Comparison of ENCODE assay signal across 30 cellular contexts in the genomic region with DNA sequence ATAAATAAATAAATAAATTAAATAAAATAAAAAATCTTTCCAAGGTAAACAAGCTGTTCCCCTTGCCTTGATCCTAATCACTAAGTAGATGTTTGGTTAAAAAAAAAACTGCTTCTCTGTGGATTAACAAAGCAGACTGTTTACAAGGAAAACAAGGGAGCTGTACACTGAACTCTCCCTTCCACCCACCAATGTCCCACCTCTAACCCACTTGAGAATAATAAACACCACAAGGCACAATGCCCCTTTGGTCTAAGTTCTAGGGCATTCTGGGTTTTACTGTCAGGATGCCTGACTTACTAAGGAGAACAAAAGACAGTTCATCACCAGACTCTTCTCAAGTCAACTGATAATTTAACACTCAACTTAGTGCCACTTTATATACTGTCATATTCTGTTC.
"Had no signal": no experiment of that assay in that cellular context is flagged by ENCODE, and none has a peak within 500 bp of the region (broad histone marks: within the 10 kb centered on the region; RNA-seq: fewer than 3 reads in every experiment).

No MANE protein-coding gene starts in this region.

- H3K4me3 ChIP-seq: hepatocyte, left lung, pancreas, thyroid gland, upper lobe of right lung had no signal

- H3K27ac ChIP-seq: foreskin keratinocyte, hepatocyte, left lung, neutrophil, pancreas, thyroid gland, upper lobe of right lung had no signal

- H3K4me1 Mint-ChIP-seq: immature natural killer cell, natural killer cell had no signal

- H3K4me3 Mint-ChIP-seq: activated CD4-positive, alpha-beta memory T cell treated with anti-CD3 and anti-CD28 coated beads for 36 hours; activated naive CD8-positive, alpha-beta T cell treated with anti-CD3 and anti-CD28 coated beads, Interleukin-2, amount 50 U/mL, for 24 hours; activated T-cell treated with anti-CD3 and anti-CD28 coated beads, Interleukin-2, amount 50 U/mL, for 72 hours; brain; immature natural killer cell; natural killer cell; stimulated activated naive CD8-positive, alpha-beta T cell treated with anti-CD3 and anti-CD28 coated beads, Interleukin-15, Interleukin-2, amounts not matched to agents 100 ng/mL and 50 ng/mL, for 24 hours; T-helper 1 cell treated with Interleukin-12 subunit alpha and Interleukin-12 subunit beta and Interleukin-4 antibody, amounts not matched to agents 30 μg/mL and 1 μg/mL, for 36 hours had no signal

- H3K27ac Mint-ChIP-seq: activated CD4-positive, alpha-beta memory T cell treated with anti-CD3 and anti-CD28 coated beads for 36 hours; activated naive CD8-positive, alpha-beta T cell treated with anti-CD3 and anti-CD28 coated beads, Interleukin-2, amount 50 U/mL, for 24 hours; activated T-cell treated with anti-CD3 and anti-CD28 coated beads, Interleukin-2, amount 50 U/mL, for 72 hours; immature natural killer cell; natural killer cell; stimulated activated naive CD8-positive, alpha-beta T cell treated with anti-CD3 and anti-CD28 coated beads, Interleukin-15, Interleukin-2, amounts not matched to agents 100 ng/mL and 50 ng/mL, for 24 hours; T-helper 1 cell treated with Interleukin-12 subunit alpha and Interleukin-12 subunit beta and Interleukin-4 antibody, amounts not matched to agents 30 μg/mL and 1 μg/mL, for 36 hours had no signal

- H3K9me3 Mint-ChIP-seq: activated CD4-positive, alpha-beta memory T cell treated with anti-CD3 and anti-CD28 coated beads for 36 hours; activated naive CD8-positive, alpha-beta T cell treated with anti-CD3 and anti-CD28 coated beads, Interleukin-2, amount 50 U/mL, for 24 hours; activated T-cell treated with anti-CD3 and anti-CD28 coated beads, Interleukin-2, amount 50 U/mL, for 72 hours; immature natural killer cell; natural killer cell; stimulated activated naive CD8-positive, alpha-beta T cell treated with anti-CD3 and anti-CD28 coated beads, Interleukin-15, Interleukin-2, amounts not matched to agents 100 ng/mL and 50 ng/mL, for 24 hours had no signal

- H3K4me1 ChIP-seq: left lung, pancreas, thyroid gland, upper lobe of right lung had no signal

- ATAC-seq: activated naive CD8-positive, alpha-beta T cell treated with anti-CD3 and anti-CD28 coated beads, Interleukin-2, amount 50 U/mL, for 24 hours; activated T-cell treated with anti-CD3 and anti-CD28 coated beads, Interleukin-2, amount 50 U/mL, for 72 hours; foreskin keratinocyte; left lung; natural killer cell; pancreas; right cardiac atrium; upper lobe of right lung had no signal

- H3K9me3 ChIP-seq: left lung, neutrophil, pancreas, thyroid gland, upper lobe of right lung had no signal

- DNase-seq: activated CD4-positive, alpha-beta memory T cell treated with anti-CD3 and anti-CD28 coated beads for 36 hours; activated CD4-positive, alpha-beta T cell treated with anti-CD3 and anti-CD28 coated beads for 48 hours; activated CD4-positive, CD25-positive, alpha-beta regulatory T cell; activated effector memory CD4-positive, alpha-beta T cell treated with Interleukin-2 at 50 U/mL for 16 hours; activated naive CD4-positive, alpha-beta T cell treated with anti-CD3 and anti-CD28 coated beads, Interleukin-2, amount 50 U/mL, for 16 hours; activated naive CD8-positive, alpha-beta T cell treated with anti-CD3 and anti-CD28 coated beads, Interleukin-2, amount 50 U/mL, for 24 hours; activated T-cell treated with anti-CD3 and anti-CD28 coated beads, Interleukin-2, amount 50 U/mL, for 72 hours; caudate nucleus; dermis blood vessel endothelial cell; effector CD8-positive, alpha-beta T cell; foreskin keratinocyte; glutamatergic neuron; immature natural killer cell; kidney glomerular epithelial cell; left lung; midbrain; natural killer cell; pancreas; right cardiac atrium; stimulated activated CD4-positive, alpha-beta T cell treated with anti-CD3 and anti-CD28 coated beads, Interleukin-12 subunit alpha, Interleukin-12 subunit beta, amount 100 ng/mL, for 4 hours; stimulated activated CD4-positive, alpha-beta T cell treated with anti-CD3 and anti-CD28 coated beads, Interleukin-4, amount 100 ng/mL, for 4 hours; substantia nigra; T1000; thyroid gland; upper lobe of right lung had no signal

- H3K36me3 Mint-ChIP-seq: natural killer cell had no signal

- H3K36me3 ChIP-seq: neutrophil had no signal

- H3K27me3 Mint-ChIP-seq: activated CD4-positive, alpha-beta memory T cell treated with anti-CD3 and anti-CD28 coated beads for 36 hours; activated naive CD8-positive, alpha-beta T cell treated with anti-CD3 and anti-CD28 coated beads, Interleukin-2, amount 50 U/mL, for 24 hours; brain had no signal
